ENCODE assay signal across 10 cellular contexts in genomic region chr17:31580331-31581021, GRCh38.
DNase-seq lines count a peak whose midpoint lies in the region; ATAC-seq and TF ChIP-seq lines count a peak whose summit lies in the region.
"Had no signal": no experiment of that assay in that cellular context is flagged by ENCODE, and none has a peak within 500 bp of the region (broad histone marks: within the 10 kb centered on the region; RNA-seq: fewer than 3 reads in every experiment).

No MANE protein-coding gene starts in this region.

- 0 out of 2 replicates have a peak overlapping the region, but pooled peaks have one; percentile 43 for H3K9ac ChIP-seq in BLaER1

- peaks cover 35% of the 10 kb centered on the region for H3K4me1 ChIP-seq in BLaER1

- no peak for TF ChIP-seq CTCF in omental fat pad (IDR thresholded peaks at IDR 0.05)

- H3K4me3 ChIP-seq in BLaER1: no peak overlapping the region
- H3K4me3 ChIP-seq: ovary had no signal

- H3K4me2 ChIP-seq in BLaER1: peak overlapping the region; percentile 67

- H3K27me3 ChIP-seq in BLaER1: no peaks in the 10 kb centered on the region
- H3K27me3 ChIP-seq: ovary had no signal

- peak; percentile 92 for ATAC-seq in omental fat pad (ENCODE audit: low FRiP score)
- ATAC-seq in HG02798 (IDR thresholded peaks at IDR 0.05; ENCODE audit: poor library complexity, unreplicated experiment): no peak
- no peak for ATAC-seq in GM21447 (IDR thresholded peaks at IDR 0.05; ENCODE audit: unreplicated experiment)

- 0 out of 2 replicates have a peak, but pooled peaks cover 5% of the 10 kb centered on the region for H4K20me1 ChIP-seq in BLaER1

- H3K36me3 ChIP-seq in BLaER1: no peaks in the 10 kb centered on the region; the same call in 1 of the 2 replicates
- H3K36me3 ChIP-seq: ovary had no signal

- DNase-seq in NCI-H226 (peak; percentile 67), epidermal melanocyte (ENCODE audit: insufficient read length, low spot score) (peak; percentile 38), omental fat pad (ENCODE audit: low spot score) (peak; percentile 65), iPS-NIHi7 (ENCODE audit: extremely low spot score) (no peak), NCI-H1105 treated with DMSO at 0.1 percent for 48 hours (lab: John Stamatoyannopoulos, UW) (no peak)
- DNase-seq: Karpas-422 had no signal

- peak overlapping the region; percentile 41 for H3K27ac ChIP-seq in BLaER1

- H3K9me3 ChIP-seq in BLaER1: no peaks in the 10 kb centered on the region
- H3K9me3 ChIP-seq: ovary had no signal

Comparison
In these comparisons a context has a peak if more than half of its experiments do, and no peak if none do; other contexts are left out.
1. DNase-seq: peak in NCI-H226 (single experiment), epidermal melanocyte (single experiment) and omental fat pad (single experiment); none in iPS-NIHi7 (single experiment) and NCI-H1105 treated with DMSO at 0.1 percent for 48 hours (single experiment).